Comparison of ENCODE assay signal across 1 cellular context in the genomic region with DNA sequence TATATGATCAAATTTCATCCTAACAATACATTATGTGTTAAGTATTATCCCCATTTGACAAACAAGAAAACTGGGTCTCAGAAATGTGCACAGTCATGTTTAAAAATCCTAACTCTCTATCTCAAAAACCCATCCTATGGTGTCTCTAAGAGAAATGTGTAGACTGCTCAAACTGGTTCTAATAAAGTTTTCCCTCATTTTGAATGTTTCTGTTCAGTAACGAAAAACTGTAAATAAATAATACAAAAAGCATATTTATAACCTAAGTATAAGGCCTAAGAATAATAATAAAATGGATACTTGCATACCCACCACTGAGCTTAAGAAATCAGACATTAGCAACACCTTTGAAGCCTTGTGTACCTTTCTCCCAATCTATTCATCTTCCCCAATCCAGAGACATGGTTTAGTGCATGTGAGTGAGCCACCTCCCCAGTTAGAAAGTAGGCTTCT.
TF ChIP-seq lines count a peak whose summit lies in the region.

No MANE protein-coding gene starts in this region.

TF ChIP-seq in K562, 482 proteins besides CTCF, POLR2A, EP300 and RAD21 (continues in another document):
- TF ChIP-seq ZNF263 (CRISPR knock-in tag; IDR thresholded peaks at IDR 0.05; ENCODE audit: borderline replicate concordance) (no peak; the same call in 1 of the 2 replicates), TARDBP (IDR thresholded peaks at IDR 0.05) (no peak), MYC (IDR thresholded peaks at IDR 0.05; ENCODE audit: low read depth, low read length) (peak; percentile 44; the same call in 1 of the 2 replicates), MYC (CRISPR knock-in tag; IDR thresholded peaks at IDR 0.05; ENCODE audit: borderline replicate concordance, low read depth) (no peak), LEF1 (IDR thresholded peaks at IDR 0.05) (peak; percentile 82), ETS2 (tag; IDR thresholded peaks at IDR 0.05; ENCODE audit: borderline replicate concordance, poor library complexity, severe bottlenecking) (no peak), PHTF2 (CRISPR knock-in tag; IDR thresholded peaks at IDR 0.05) (no peak), C11orf30 (IDR thresholded peaks at IDR 0.05; ENCODE audit: low read depth) (peak; percentile 96), ZNF174 (CRISPR knock-in tag; IDR thresholded peaks at IDR 0.05) (no peak), CREB1 (IDR thresholded peaks at IDR 0.05) (no peak), CREB1 (CRISPR knock-in tag; IDR thresholded peaks at IDR 0.05) (no peak), HLTF (IDR thresholded peaks at IDR 0.05) (0 out of 2 replicates have a peak, but pooled peaks have one; percentile 17), ZNF586 (CRISPR knock-in tag; conservative IDR thresholded peaks at IDR 0.05) (no peak), KAT2B (IDR thresholded peaks at IDR 0.05; ENCODE audit: low read depth, low read length) (no peak), NFYB (IDR thresholded peaks at IDR 0.05; ENCODE audit: extremely low read depth, insufficient read length) (no peak), PHB2 (IDR thresholded peaks at IDR 0.05; ENCODE audit: low read depth) (no peak), ZNF311 (CRISPR knock-in tag; IDR thresholded peaks at IDR 0.05) (no peak), FOXA3 (CRISPR knock-in tag; conservative IDR thresholded peaks at IDR 0.05 in 1 of 2, IDR thresholded peaks at IDR 0.05 in 1 of 2) (peak in 1 of 2 experiments; percentile 78; a peak in 2 of 4 replicates), BRD4 (IDR thresholded peaks at IDR 0.05) (no peak), ZNF589 (CRISPR knock-in tag; IDR thresholded peaks at IDR 0.05; ENCODE audit: low read depth) (peak; percentile 82; the same call in 1 of the 2 replicates), GATA2 (CRISPR knock-in tag; IDR thresholded peaks at IDR 0.05) (peak; percentile 31; the same call in 1 of the 2 replicates), ELF2 (CRISPR knock-in tag; IDR thresholded peaks at IDR 0.05) (no peak), ATF7 (IDR thresholded peaks at IDR 0.05) (peak; percentile 69), DPF2 (IDR thresholded peaks at IDR 0.05) (peak; percentile 82), SMARCA4 (IDR thresholded peaks at IDR 0.05) (peak; percentile 83), KHSRP (IDR thresholded peaks at IDR 0.05) (no peak; the same call in 1 of the 2 replicates), ZNF175 (CRISPR knock-in tag; IDR thresholded peaks at IDR 0.05; ENCODE audit: low read depth) (0 out of 2 replicates have a peak, but pooled peaks have one; percentile 81), ZBED1 (IDR thresholded peaks at IDR 0.05) (no peak), ZBTB7A (IDR thresholded peaks at IDR 0.05; ENCODE audit: borderline replicate concordance, control insufficient read depth, low read depth, low read length) (no peak), FOXK2 (conservative IDR thresholded peaks at IDR 0.05 in 1 of 2, IDR thresholded peaks at IDR 0.05 in 1 of 2; ENCODE audit: low read depth in 2 of 2) (peak; percentile 80 to 84), HNRNPH1 (optimal IDR thresholded peaks at IDR 0.05; ENCODE audit: low read depth, low read length) (no peak), XRCC4 (IDR thresholded peaks at IDR 0.05; ENCODE audit: extremely low read depth, insufficient read depth, insufficient read length) (no peak), STAG1 (CRISPR knock-in tag; IDR thresholded peaks at IDR 0.05; ENCODE audit: borderline replicate concordance) (no peak), HMG20A (CRISPR knock-in tag; conservative IDR thresholded peaks at IDR 0.05) (no peak), SAP30 (IDR thresholded peaks at IDR 0.05; ENCODE audit: borderline replicate concordance, insufficient read depth, low read depth, low read length, poor library complexity, severe bottlenecking) (no peak), NFXL1 (CRISPR knock-in tag; IDR thresholded peaks at IDR 0.05) (no peak), HDAC2 (IDR thresholded peaks at IDR 0.05) (peak; percentile 87), JUND (IDR thresholded peaks at IDR 0.05; ENCODE audit: borderline replicate concordance, low read depth, low read length) (no peak), JUND (tag; IDR thresholded peaks at IDR 0.05; ENCODE audit: borderline replicate concordance, low read depth, low read length) (peak; percentile 55; the same call in 1 of the 3 replicates), BCL6 (CRISPR knock-in tag; IDR thresholded peaks at IDR 0.05) (no peak), FOXJ3 (CRISPR knock-in tag; IDR thresholded peaks at IDR 0.05) (no peak), NCOA1 (IDR thresholded peaks at IDR 0.05; ENCODE audit: low read depth) (no peak)
- TF ChIP-seq, protein P1, sequence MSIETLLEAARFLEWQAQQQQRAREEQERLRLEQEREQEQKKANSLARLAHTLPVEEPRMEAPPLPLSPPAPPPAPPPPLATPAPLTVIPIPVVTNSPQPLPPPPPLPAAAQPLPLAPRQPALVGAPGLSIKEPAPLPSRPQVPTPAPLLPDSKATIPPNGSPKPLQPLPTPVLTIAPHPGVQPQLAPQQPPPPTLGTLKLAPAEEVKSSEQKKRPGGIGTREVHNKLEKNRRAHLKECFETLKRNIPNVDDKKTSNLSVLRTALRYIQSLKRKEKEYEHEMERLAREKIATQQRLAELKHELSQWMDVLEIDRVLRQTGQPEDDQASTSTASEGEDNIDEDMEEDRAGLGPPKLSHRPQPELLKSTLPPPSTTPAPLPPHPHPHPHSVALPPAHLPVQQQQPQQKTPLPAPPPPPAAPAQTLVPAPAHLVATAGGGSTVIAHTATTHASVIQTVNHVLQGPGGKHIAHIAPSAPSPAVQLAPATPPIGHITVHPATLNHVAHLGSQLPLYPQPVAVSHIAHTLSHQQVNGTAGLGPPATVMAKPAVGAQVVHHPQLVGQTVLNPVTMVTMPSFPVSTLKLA (conservative IDR thresholded peaks at IDR 0.05) = peak; percentile 47 to 58
- TF ChIP-seq, protein P2, sequence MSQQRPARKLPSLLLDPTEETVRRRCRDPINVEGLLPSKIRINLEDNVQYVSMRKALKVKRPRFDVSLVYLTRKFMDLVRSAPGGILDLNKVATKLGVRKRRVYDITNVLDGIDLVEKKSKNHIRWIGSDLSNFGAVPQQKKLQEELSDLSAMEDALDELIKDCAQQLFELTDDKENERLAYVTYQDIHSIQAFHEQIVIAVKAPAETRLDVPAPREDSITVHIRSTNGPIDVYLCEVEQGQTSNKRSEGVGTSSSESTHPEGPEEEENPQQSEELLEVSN (IDR thresholded peaks at IDR 0.05; ENCODE audit: borderline replicate concordance in 1 of 2, extremely low read depth in 1 of 2, insufficient read depth in 1 of 2, insufficient read length in 1 of 2, low read depth in 1 of 2, low read length in 1 of 2, poor library complexity in 1 of 2, severe bottlenecking in 1 of 2) = no peak
- TF ChIP-seq, protein P3, sequence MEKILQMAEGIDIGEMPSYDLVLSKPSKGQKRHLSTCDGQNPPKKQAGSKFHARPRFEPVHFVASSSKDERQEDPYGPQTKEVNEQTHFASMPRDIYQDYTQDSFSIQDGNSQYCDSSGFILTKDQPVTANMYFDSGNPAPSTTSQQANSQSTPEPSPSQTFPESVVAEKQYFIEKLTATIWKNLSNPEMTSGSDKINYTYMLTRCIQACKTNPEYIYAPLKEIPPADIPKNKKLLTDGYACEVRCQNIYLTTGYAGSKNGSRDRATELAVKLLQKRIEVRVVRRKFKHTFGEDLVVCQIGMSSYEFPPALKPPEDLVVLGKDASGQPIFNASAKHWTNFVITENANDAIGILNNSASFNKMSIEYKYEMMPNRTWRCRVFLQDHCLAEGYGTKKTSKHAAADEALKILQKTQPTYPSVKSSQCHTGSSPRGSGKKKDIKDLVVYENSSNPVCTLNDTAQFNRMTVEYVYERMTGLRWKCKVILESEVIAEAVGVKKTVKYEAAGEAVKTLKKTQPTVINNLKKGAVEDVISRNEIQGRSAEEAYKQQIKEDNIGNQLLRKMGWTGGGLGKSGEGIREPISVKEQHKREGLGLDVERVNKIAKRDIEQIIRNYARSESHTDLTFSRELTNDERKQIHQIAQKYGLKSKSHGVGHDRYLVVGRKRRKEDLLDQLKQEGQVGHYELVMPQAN (IDR thresholded peaks at IDR 0.05; ENCODE audit: borderline replicate concordance) = peak; percentile 35; the same call in 1 of the 2 replicates
- TF ChIP-seq, protein P4, sequence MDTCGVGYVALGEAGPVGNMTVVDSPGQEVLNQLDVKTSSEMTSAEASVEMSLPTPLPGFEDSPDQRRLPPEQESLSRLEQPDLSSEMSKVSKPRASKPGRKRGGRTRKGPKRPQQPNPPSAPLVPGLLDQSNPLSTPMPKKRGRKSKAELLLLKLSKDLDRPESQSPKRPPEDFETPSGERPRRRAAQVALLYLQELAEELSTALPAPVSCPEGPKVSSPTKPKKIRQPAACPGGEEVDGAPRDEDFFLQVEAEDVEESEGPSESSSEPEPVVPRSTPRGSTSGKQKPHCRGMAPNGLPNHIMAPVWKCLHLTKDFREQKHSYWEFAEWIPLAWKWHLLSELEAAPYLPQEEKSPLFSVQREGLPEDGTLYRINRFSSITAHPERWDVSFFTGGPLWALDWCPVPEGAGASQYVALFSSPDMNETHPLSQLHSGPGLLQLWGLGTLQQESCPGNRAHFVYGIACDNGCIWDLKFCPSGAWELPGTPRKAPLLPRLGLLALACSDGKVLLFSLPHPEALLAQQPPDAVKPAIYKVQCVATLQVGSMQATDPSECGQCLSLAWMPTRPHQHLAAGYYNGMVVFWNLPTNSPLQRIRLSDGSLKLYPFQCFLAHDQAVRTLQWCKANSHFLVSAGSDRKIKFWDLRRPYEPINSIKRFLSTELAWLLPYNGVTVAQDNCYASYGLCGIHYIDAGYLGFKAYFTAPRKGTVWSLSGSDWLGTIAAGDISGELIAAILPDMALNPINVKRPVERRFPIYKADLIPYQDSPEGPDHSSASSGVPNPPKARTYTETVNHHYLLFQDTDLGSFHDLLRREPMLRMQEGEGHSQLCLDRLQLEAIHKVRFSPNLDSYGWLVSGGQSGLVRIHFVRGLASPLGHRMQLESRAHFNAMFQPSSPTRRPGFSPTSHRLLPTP (IDR thresholded peaks at IDR 0.05; ENCODE audit: borderline replicate concordance, extremely low read depth, insufficient read length) = no peak
- TF ChIP-seq, protein P5, sequence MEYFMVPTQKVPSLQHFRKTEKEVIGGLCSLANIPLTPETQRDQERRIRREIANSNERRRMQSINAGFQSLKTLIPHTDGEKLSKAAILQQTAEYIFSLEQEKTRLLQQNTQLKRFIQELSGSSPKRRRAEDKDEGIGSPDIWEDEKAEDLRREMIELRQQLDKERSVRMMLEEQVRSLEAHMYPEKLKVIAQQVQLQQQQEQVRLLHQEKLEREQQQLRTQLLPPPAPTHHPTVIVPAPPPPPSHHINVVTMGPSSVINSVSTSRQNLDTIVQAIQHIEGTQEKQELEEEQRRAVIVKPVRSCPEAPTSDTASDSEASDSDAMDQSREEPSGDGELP (CRISPR knock-in tag; IDR thresholded peaks at IDR 0.05; ENCODE audit: borderline replicate concordance) = no peak
- TF ChIP-seq, protein P6, sequence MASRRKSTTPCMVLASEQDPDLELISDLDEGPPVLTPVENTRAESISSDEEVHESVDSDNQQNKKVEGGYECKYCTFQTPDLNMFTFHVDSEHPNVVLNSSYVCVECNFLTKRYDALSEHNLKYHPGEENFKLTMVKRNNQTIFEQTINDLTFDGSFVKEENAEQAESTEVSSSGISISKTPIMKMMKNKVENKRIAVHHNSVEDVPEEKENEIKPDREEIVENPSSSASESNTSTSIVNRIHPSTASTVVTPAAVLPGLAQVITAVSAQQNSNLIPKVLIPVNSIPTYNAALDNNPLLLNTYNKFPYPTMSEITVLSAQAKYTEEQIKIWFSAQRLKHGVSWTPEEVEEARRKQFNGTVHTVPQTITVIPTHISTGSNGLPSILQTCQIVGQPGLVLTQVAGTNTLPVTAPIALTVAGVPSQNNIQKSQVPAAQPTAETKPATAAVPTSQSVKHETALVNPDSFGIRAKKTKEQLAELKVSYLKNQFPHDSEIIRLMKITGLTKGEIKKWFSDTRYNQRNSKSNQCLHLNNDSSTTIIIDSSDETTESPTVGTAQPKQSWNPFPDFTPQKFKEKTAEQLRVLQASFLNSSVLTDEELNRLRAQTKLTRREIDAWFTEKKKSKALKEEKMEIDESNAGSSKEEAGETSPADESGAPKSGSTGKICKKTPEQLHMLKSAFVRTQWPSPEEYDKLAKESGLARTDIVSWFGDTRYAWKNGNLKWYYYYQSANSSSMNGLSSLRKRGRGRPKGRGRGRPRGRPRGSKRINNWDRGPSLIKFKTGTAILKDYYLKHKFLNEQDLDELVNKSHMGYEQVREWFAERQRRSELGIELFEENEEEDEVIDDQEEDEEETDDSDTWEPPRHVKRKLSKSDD (conservative IDR thresholded peaks at IDR 0.05; ENCODE audit: low read length) = no peak
- TF ChIP-seq, protein P7, sequence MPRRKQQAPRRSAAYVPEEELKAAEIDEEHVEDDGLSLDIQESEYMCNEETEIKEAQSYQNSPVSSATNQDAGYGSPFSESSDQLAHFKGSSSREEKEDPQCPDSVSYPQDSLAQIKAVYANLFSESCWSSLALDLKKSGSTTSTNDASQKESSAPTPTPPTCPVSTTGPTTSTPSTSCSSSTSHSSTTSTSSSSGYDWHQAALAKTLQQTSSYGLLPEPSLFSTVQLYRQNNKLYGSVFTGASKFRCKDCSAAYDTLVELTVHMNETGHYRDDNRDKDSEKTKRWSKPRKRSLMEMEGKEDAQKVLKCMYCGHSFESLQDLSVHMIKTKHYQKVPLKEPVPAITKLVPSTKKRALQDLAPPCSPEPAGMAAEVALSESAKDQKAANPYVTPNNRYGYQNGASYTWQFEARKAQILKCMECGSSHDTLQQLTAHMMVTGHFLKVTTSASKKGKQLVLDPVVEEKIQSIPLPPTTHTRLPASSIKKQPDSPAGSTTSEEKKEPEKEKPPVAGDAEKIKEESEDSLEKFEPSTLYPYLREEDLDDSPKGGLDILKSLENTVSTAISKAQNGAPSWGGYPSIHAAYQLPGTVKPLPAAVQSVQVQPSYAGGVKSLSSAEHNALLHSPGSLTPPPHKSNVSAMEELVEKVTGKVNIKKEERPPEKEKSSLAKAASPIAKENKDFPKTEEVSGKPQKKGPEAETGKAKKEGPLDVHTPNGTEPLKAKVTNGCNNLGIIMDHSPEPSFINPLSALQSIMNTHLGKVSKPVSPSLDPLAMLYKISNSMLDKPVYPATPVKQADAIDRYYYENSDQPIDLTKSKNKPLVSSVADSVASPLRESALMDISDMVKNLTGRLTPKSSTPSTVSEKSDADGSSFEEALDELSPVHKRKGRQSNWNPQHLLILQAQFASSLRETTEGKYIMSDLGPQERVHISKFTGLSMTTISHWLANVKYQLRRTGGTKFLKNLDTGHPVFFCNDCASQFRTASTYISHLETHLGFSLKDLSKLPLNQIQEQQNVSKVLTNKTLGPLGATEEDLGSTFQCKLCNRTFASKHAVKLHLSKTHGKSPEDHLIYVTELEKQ (CRISPR knock-in tag; IDR thresholded peaks at IDR 0.05) = 0 out of 2 replicates have a peak, but pooled peaks have one; percentile 33
